9 cellular contexts compared by ENCODE assay signal in genomic region chr3:195151866-195152526, GRCh38.
DNase-seq lines count a peak whose midpoint lies in the region; ATAC-seq and TF ChIP-seq lines count a peak whose summit lies in the region.
"Had no signal": no experiment of that assay in that cellular context is flagged by ENCODE, and none has a peak within 500 bp of the region (broad histone marks: within the 10 kb centered on the region; RNA-seq: fewer than 3 reads in every experiment).

No MANE protein-coding gene starts in this region.

- H3K4me2 ChIP-seq in GM23338, result peak overlapping the region; percentile 23; the same call in 1 of the 2 replicates

- H3K4me3 Mint-ChIP-seq in GM23338, result no peak overlapping the region
- H3K4me3 Mint-ChIP-seq in activated B cell treated with CpG ODN at 0.5 μM for 24 hours, result no peak overlapping the region
- H3K4me3 Mint-ChIP-seq in glutamatergic neuron (ENCODE audit: unreplicated experiment), result no peak overlapping the region

- DNase-seq in GM23338 (ENCODE audit: low spot score) (no peak), activated B cell treated with CpG ODN at 0.5 μM for 24 hours (no peak), glutamatergic neuron (no peak), NCI-H2029 (lab: John Stamatoyannopoulos, UW) (no peak), GM19240 (ENCODE audit: insufficient read length, low spot score) (no peak)
- no peak for DNase-seq in stimulated activated naive CD8-positive, alpha-beta T cell treated with anti-CD3 and anti-CD28 coated beads, Interleukin-15, Interleukin-2, amounts not matched to agents 100 U/mL and 50 U/mL, for 24 hours
- DNase-seq: MG63 had no signal

- H3K27ac Mint-ChIP-seq in GM23338, result peak overlapping the region; percentile 32; the same call in 1 of the 2 replicates
- H3K27ac Mint-ChIP-seq in activated B cell treated with CpG ODN at 0.5 μM for 24 hours, result peak overlapping the region; percentile 43
- H3K27ac Mint-ChIP-seq in glutamatergic neuron (ENCODE audit: unreplicated experiment), result peak overlapping the region; percentile 10

- peaks cover 78% of the 10 kb centered on the region for H3K4me1 ChIP-seq in GM23338 (ENCODE audit: insufficient read depth)

- no peak for ATAC-seq in GM23338
- ATAC-seq in activated B cell treated with CpG ODN at 0.5 μM for 24 hours (ENCODE audit: low read depth), result no peak
- no peak for ATAC-seq in GM21526 (IDR thresholded peaks at IDR 0.05; ENCODE audit: low FRiP score, unreplicated experiment)
- ATAC-seq in stimulated activated naive CD8-positive, alpha-beta T cell treated with anti-CD3 and anti-CD28 coated beads, Interleukin-15, Interleukin-2, amounts not matched to agents 100 U/mL and 50 U/mL, for 24 hours, result no peak

- H3K4me1 Mint-ChIP-seq in GM23338 (peaks cover 88% of the 10 kb centered on the region), activated B cell treated with CpG ODN at 0.5 μM for 24 hours (peaks cover 90% of the 10 kb centered on the region), glutamatergic neuron (ENCODE audit: low read depth, unreplicated experiment) (peaks cover 73% of the 10 kb centered on the region)

- H3K79me2 ChIP-seq in GM23338 (replicated peaks; ENCODE audit: insufficient read depth), result peaks cover 29% of the 10 kb centered on the region

- H3K27me3 Mint-ChIP-seq in GM23338 (ENCODE audit: insufficient read depth, low read depth, poor library complexity) (peaks cover 13% of the 10 kb centered on the region), activated B cell treated with CpG ODN at 0.5 μM for 24 hours (no peaks in the 10 kb centered on the region), glutamatergic neuron (ENCODE audit: unreplicated experiment) (peaks cover 4% of the 10 kb centered on the region)

- CTCF ChIA-PET in activated B cell treated with CpG ODN at 0.5 μM for 24 hours (lab: Charles Lee), result no interaction called here

- H3K36me3 ChIP-seq in GM23338 (ENCODE audit: insufficient read depth), result no peaks in the 10 kb centered on the region

- no peak overlapping the region; the same call in 1 of the 2 replicates for H3K27ac ChIP-seq in GM23338 (ENCODE audit: low read depth)
- H3K27ac ChIP-seq in skin epidermis, result peak overlapping the region in 11 of 21 experiments; percentile 3 to 83 (median 55)

- no peaks in the 10 kb centered on the region for H3K9me2 ChIP-seq in GM23338 (ENCODE audit: insufficient read depth)

- no peaks in the 10 kb centered on the region; the same call in 1 of the 2 replicates for H3F3A ChIP-seq in GM23338 (replicated peaks; ENCODE audit: low read depth)

- H3K4me3 ChIP-seq in GM23338, result no peak overlapping the region
- no peak overlapping the region for H3K4me3 ChIP-seq in skin epidermis
- H3K4me3 ChIP-seq: MG63 had no signal

- no peak overlapping the region for H2AFZ ChIP-seq in GM23338

- POLR2A ChIA-PET in activated B cell treated with CpG ODN at 0.5 μM for 24 hours (lab: Charles Lee), result no interaction called here

- H4K20me1 ChIP-seq in GM23338 (replicated peaks; ENCODE audit: insufficient read depth), result no peaks in the 10 kb centered on the region

- no peaks in the 10 kb centered on the region for H3K27me3 ChIP-seq in GM23338 (ENCODE audit: insufficient read depth)
- H3K27me3 ChIP-seq: MG63 had no signal

- H3K9me3 Mint-ChIP-seq in GM23338, result no peaks in the 10 kb centered on the region
- no peaks in the 10 kb centered on the region for H3K9me3 Mint-ChIP-seq in activated B cell treated with CpG ODN at 0.5 μM for 24 hours
- peaks cover 4% of the 10 kb centered on the region for H3K9me3 Mint-ChIP-seq in glutamatergic neuron (ENCODE audit: unreplicated experiment)

- no peak for TF ChIP-seq CTCF in GM23338 (conservative IDR thresholded peaks at IDR 0.05; ENCODE audit: low read depth in 2 of 2)
- no peak for TF ChIP-seq CTCF in activated B cell treated with CpG ODN at 0.5 μM for 24 hours (IDR thresholded peaks at IDR 0.05)
- no peak for TF ChIP-seq CTCF in glutamatergic neuron (IDR thresholded peaks at IDR 0.05; ENCODE audit: partially characterized antibody, unreplicated experiment)

- intact Hi-C loops in activated B cell treated with CpG ODN at 0.5 μM for 24 hours (cut with micrococcal nuclease), result loop anchor here (10.0 kb wide), 1 partner anchor 1047 kb away; no protein-coding TSS in a partner anchor

- H3K36me3 Mint-ChIP-seq in GM23338 (ENCODE audit: low read depth) (peaks cover 4% of the 10 kb centered on the region; the same call in 1 of the 3 replicates), activated B cell treated with CpG ODN at 0.5 μM for 24 hours (ENCODE audit: low read depth) (no peaks in the 10 kb centered on the region), glutamatergic neuron (ENCODE audit: unreplicated experiment) (no peaks in the 10 kb centered on the region)

TF ChIP-seq in GM23338, 12 proteins besides CTCF, POLR2A, EP300 and RAD21 (continues in another document):
- TF ChIP-seq ZNF331 (CRISPR knock-in tag; IDR thresholded peaks at IDR 0.05; ENCODE audit: low read depth) (no peak), EZH2phosphoT487 (IDR thresholded peaks at IDR 0.05; ENCODE audit: unreplicated experiment) (no peak), ZNF462 (CRISPR knock-in tag; IDR thresholded peaks at IDR 0.05) (no peak), JUNB (IDR thresholded peaks at IDR 0.05; ENCODE audit: unreplicated experiment) (no peak), NANOG (IDR thresholded peaks at IDR 0.05; ENCODE audit: borderline replicate concordance) (no peak)
